8 cellular contexts compared by ENCODE assay signal in the genomic region with DNA sequence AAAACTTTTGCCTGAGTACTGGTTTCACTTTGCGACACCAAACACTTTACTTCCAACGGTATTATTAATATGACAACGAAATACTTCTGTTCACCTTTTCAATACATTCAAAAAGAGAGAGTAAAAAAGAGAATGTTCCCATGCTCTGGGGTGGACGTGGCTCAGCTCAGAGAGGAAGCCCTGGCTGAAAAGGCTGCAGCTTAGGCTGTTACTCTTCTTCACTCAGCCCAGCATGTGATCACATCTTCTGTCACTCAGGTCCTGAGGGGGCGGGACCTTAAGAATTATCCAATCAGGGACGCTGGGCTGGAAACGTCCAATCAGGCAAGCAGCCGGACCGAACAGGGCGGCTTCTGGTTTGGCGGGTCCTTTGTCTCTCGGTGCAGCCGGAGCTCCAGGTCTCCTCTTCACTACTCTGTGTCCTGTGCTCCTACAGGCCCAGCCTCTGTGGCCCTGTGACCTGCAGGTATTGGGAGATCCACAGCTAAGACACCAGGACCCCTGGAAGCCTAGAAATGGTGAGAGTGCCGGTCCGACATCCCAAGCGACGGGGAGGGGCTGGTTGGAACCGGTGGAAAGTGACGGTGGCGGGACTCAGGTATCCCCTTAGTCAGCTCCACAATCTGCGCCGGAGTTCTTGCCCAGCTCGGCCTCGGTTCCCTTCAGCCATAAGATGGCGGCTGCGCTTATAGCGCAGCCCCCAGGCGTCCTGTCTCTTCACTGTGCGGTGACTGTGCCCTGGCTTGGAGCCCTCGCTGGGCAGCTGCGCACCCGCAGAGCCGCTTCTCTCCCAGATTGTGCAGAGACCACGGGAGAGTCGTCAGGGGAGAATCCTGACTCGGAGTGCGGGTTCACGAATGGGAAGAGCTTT. TPM values are rescaled to one million over a fixed set of nuclear protein-coding genes. Genes with fewer than 3 reads are reported as not detected.
A peak's percentile ranks its signal among the peaks of the same experiment; 100 is the strongest.
DNase-seq lines count a peak whose midpoint lies in the region; ATAC-seq and TF ChIP-seq lines count a peak whose summit lies in the region.

Gene ZNF93 (plus strand): TSS at position 373 of the 871 bp plus-strand sequence. CDS start 143 bp downstream, at position 516.

- peak; percentile 92 for ATAC-seq in HG03442 (IDR thresholded peaks at IDR 0.05; ENCODE audit: unreplicated experiment)

- H3K27ac ChIP-seq in endodermal cell (ENCODE audit: low read depth, low read length) (peak within 1 kb of the TSS; percentile 98), mesenchymal stem cell (ENCODE audit: low read length, poor library complexity, severe bottlenecking) (peak within 1 kb of the TSS; percentile 85)

- DNase-seq in AG20443 (ENCODE audit: low spot score) (peak; percentile 95), NCI-H82 (lab: John Stamatoyannopoulos, UW) (peak; percentile 99), endodermal cell (peak; percentile 99), mesenchymal stem cell (peak; percentile 97)
- peak; percentile 75 for DNase-seq in activated CD8-positive, alpha-beta memory T cell treated with anti-CD3 and anti-CD28 coated beads, Interleukin-2, amount 50 U/mL, for 24 hours (ENCODE audit: extremely low read depth)
- DNase-seq in stimulated activated CD8-positive, alpha-beta memory T cell treated with anti-CD3 and anti-CD28 coated beads, Interleukin-12 subunit alpha, Interleukin-12 subunit beta, amount 100 ng/mL, for 1 hour (ENCODE audit: low read depth) = peak; percentile 82

- peak within 1 kb of the TSS; percentile 98 for H3K4me3 Mint-ChIP-seq in endodermal cell

- H2BK120ac ChIP-seq in mesenchymal stem cell (ENCODE audit: low read depth, low read length) = peak within 1 kb of the TSS; percentile 4

- TF ChIP-seq POLR2A in GM19099 (IDR thresholded peaks at IDR 0.05; ENCODE audit: extremely low read depth, insufficient read length, low read depth) = peak; percentile 57

- peak within 1 kb of the TSS; percentile 99 for H3K27ac Mint-ChIP-seq in endodermal cell

- peaks cover 30% of the 10 kb centered on the region for H3K36me3 ChIP-seq in endodermal cell (ENCODE audit: control insufficient read depth, insufficient read depth, low read length)
- peaks cover 0 to 16% of the 10 kb centered on the region in 2 experiments for H3K36me3 ChIP-seq in mesenchymal stem cell (ENCODE audit: control insufficient read depth in 1 of 2, insufficient read depth in 2 of 2, low read depth in 1 of 2, low read length in 2 of 2)

- H3K4me1 ChIP-seq in endodermal cell (ENCODE audit: control insufficient read depth, insufficient read depth, low read length) = no peaks in the 10 kb centered on the region
- H3K4me1 ChIP-seq in mesenchymal stem cell (ENCODE audit: control insufficient read depth, insufficient read depth, low read depth, low read length) = no peaks in the 10 kb centered on the region

- peak within 1 kb of the TSS; percentile 37 for H4K8ac ChIP-seq in mesenchymal stem cell (ENCODE audit: low read length)

- TF ChIP-seq CTCF in endodermal cell (conservative IDR thresholded peaks at IDR 0.05) = no peak

- no peaks in the 10 kb centered on the region for H3K27me3 Mint-ChIP-seq in endodermal cell (ENCODE audit: insufficient read depth)

- H3K14ac ChIP-seq in mesenchymal stem cell (ENCODE audit: low read length in 2 of 2) = no peak within 1 kb of the TSS

- H2BK5ac ChIP-seq in mesenchymal stem cell (ENCODE audit: low read depth, low read length, poor library complexity, severe bottlenecking) = no peak within 1 kb of the TSS

- H3K9ac ChIP-seq in endodermal cell (ENCODE audit: extremely low read depth, low read length, poor library complexity, severe bottlenecking) (peak within 1 kb of the TSS; percentile 94), mesenchymal stem cell (ENCODE audit: low read length) (peak within 1 kb of the TSS; percentile 96)

- H2BK12ac ChIP-seq in mesenchymal stem cell (ENCODE audit: low read length in 2 of 2) = no peak within 1 kb of the TSS

- H3K9me3 ChIP-seq in endodermal cell (ENCODE audit: control insufficient read depth, low read length) (peaks cover 49% of the 10 kb centered on the region), mesenchymal stem cell (ENCODE audit: control insufficient read depth, low read length) (peaks cover 46% of the 10 kb centered on the region)

- peak within 1 kb of the TSS; percentile 2 for H2BK15ac ChIP-seq in mesenchymal stem cell (ENCODE audit: low read depth, poor library complexity, severe bottlenecking)

- WGBS in endodermal cell (ENCODE audit: insufficient coverage in 1 of 2, insufficient read length in 1 of 2), 2 experiments = 1 to 2% methylated on average over 14 to 38 of the region's 38 CpGs
- under 1% methylated on average over 38 of the region's 38 CpGs for WGBS in mesenchymal stem cell

- H3K27me3 ChIP-seq in endodermal cell (ENCODE audit: control insufficient read depth, insufficient read depth, low read length, poor library complexity, severe bottlenecking) (no peaks in the 10 kb centered on the region), mesenchymal stem cell (ENCODE audit: control insufficient read depth in 1 of 2, insufficient read depth in 1 of 2, low read length in 2 of 2) (no peaks in the 10 kb centered on the region)

- H3K4me3 ChIP-seq in endodermal cell (ENCODE audit: low read length) = peak within 1 kb of the TSS; percentile 92
- peak within 1 kb of the TSS; percentile 67 to 94 for H3K4me3 ChIP-seq in mesenchymal stem cell (ENCODE audit: insufficient read depth in 1 of 2, low read depth in 1 of 2, low read length in 2 of 2)

- H3K4ac ChIP-seq in mesenchymal stem cell (ENCODE audit: low read depth in 1 of 2, low read length in 2 of 2) = peak within 1 kb of the TSS in 1 of 2 experiments; percentile 37

- peaks cover 39% of the 10 kb centered on the region for H3K9me3 Mint-ChIP-seq in endodermal cell

- no peak within 1 kb of the TSS for H4K91ac ChIP-seq in mesenchymal stem cell (ENCODE audit: low read length)

- no peak within 1 kb of the TSS for H2AK5ac ChIP-seq in mesenchymal stem cell (ENCODE audit: low read length, severe bottlenecking)

- H3K4me2 ChIP-seq in mesenchymal stem cell (ENCODE audit: low read length, poor library complexity, severe bottlenecking) = peak within 1 kb of the TSS; percentile 96

- H2AFZ ChIP-seq in mesenchymal stem cell (ENCODE audit: low read depth, low read length) = peak within 1 kb of the TSS; percentile 95

- peaks cover 11% of the 10 kb centered on the region for H3K79me1 ChIP-seq in mesenchymal stem cell (replicated peaks; ENCODE audit: low read length, poor library complexity, severe bottlenecking)

- no peak within 1 kb of the TSS for H3K23ac ChIP-seq in mesenchymal stem cell (ENCODE audit: low read length in 2 of 2)

- peaks cover 30% of the 10 kb centered on the region for H3K4me1 Mint-ChIP-seq in endodermal cell

- peaks cover 39% of the 10 kb centered on the region for H3K36me3 Mint-ChIP-seq in endodermal cell (ENCODE audit: low read depth)

- peak within 1 kb of the TSS in 1 of 2 experiments; percentile 72 for H3K18ac ChIP-seq in mesenchymal stem cell (ENCODE audit: low read depth in 1 of 2, low read length in 2 of 2)

RNA-seq across cellular contexts. Expression of gene ZNF93, which starts in this region (rescaled TPM):
- total RNA-seq in endodermal cell = 10 to 100 TPM; 47.7 to 53.3 TPM
- 33.8 TPM for polyA plus RNA-seq in endodermal cell (2013, experiment 1 of 2)
- polyA plus RNA-seq in endodermal cell (2013, experiment 2 of 2) = 33.3 TPM
- polyA plus RNA-seq in mesenchymal stem cell (2013, experiment 1 of 2) = 3.6 TPM
- 4.1 TPM for polyA plus RNA-seq in mesenchymal stem cell (2013, experiment 2 of 2)

Comparison
In these comparisons a context has a peak if more than half of its experiments do, and no peak if none do; other contexts are left out.
1. Peak in every context shown above with its lines: DNase-seq, ATAC-seq, H3K4me3 ChIP-seq and H3K27ac ChIP-seq.